8 cellular contexts compared by ENCODE assay signal in genomic region chr7:95686109-95686508, GRCh38.
DNase-seq lines count a peak whose midpoint lies in the region; ATAC-seq, FAIRE-seq and TF ChIP-seq lines count a peak whose summit lies in the region.

No MANE protein-coding gene starts in this region.

- no peaks in the 10 kb centered on the region for H3K36me3 Mint-ChIP-seq in activated naive CD8-positive, alpha-beta T cell treated with anti-CD3 and anti-CD28 coated beads for 36 hours

- intact Hi-C loops in HCT116 (cut with micrococcal nuclease): loop anchor here (1.0 to 2.0 kb wide), 4 partner anchors 141 to 1397 kb away; no protein-coding TSS in a partner anchor

- no peak overlapping the region for H3K9ac ChIP-seq in HCT116 (ENCODE audit: low read length)

- peak; percentile 97 for FAIRE-seq in islet of Langerhans (lab: Jason Lieb, UNC)

- no TSS peak for BruUV-seq in HCT116 (replicated peaks; lab: Mats Ljungman, UMichigan)

- H4K20me1 ChIP-seq in HCT116 (ENCODE audit: insufficient read depth): no peaks in the 10 kb centered on the region

- no peak overlapping the region for H3K27ac Mint-ChIP-seq in stimulated activated naive CD8-positive, alpha-beta T cell treated with anti-CD3 and anti-CD28 coated beads, Interleukin-15, amount 100 ng/mL, for 72 hours
- H3K27ac Mint-ChIP-seq in activated naive CD8-positive, alpha-beta T cell treated with anti-CD3 and anti-CD28 coated beads for 36 hours: no peak overlapping the region

- no peak overlapping the region for H3K4me2 ChIP-seq in HCT116 (ENCODE audit: low read length)

- TF ChIP-seq RAD21 in HCT116 (IDR thresholded peaks at IDR 0.05; ENCODE audit: low read depth): peak; percentile 84

- H3K4me1 Mint-ChIP-seq in stimulated activated naive CD8-positive, alpha-beta T cell treated with anti-CD3 and anti-CD28 coated beads, Interleukin-15, amount 100 ng/mL, for 72 hours: no peaks in the 10 kb centered on the region
- H3K4me1 Mint-ChIP-seq in activated naive CD8-positive, alpha-beta T cell treated with anti-CD3 and anti-CD28 coated beads for 36 hours: no peaks in the 10 kb centered on the region

- no peaks in the 10 kb centered on the region for H3K27me3 Mint-ChIP-seq in stimulated activated naive CD8-positive, alpha-beta T cell treated with anti-CD3 and anti-CD28 coated beads, Interleukin-15, amount 100 ng/mL, for 72 hours
- peaks cover 3% of the 10 kb centered on the region for H3K27me3 Mint-ChIP-seq in activated naive CD8-positive, alpha-beta T cell treated with anti-CD3 and anti-CD28 coated beads for 36 hours

- DNase-seq in CD1c-positive myeloid dendritic cell (ENCODE audit: extremely low spot score) (peak; percentile 51), HCT116 (ENCODE audit: low read depth, low spot score) (peak; percentile 54), NCI-H460 (ENCODE audit: extremely low read depth, low read depth) (peak; percentile 75), astrocyte of the hippocampus (ENCODE audit: low read depth, low spot score) (peak; percentile 76)
- no peak for DNase-seq in stimulated activated naive CD8-positive, alpha-beta T cell treated with anti-CD3 and anti-CD28 coated beads, Interleukin-15, amount 100 ng/mL, for 72 hours
- DNase-seq in stimulated activated CD4-positive, alpha-beta T cell treated with anti-CD3 and anti-CD28 coated beads, Interleukin-1b, Interleukin-23, amount 100 ng/mL, for 48 hours: no peak
- no peak for DNase-seq in activated naive CD8-positive, alpha-beta T cell treated with anti-CD3 and anti-CD28 coated beads for 36 hours

- TF ChIP-seq POLR2A in HCT116 (IDR thresholded peaks at IDR 0.05; ENCODE audit: borderline replicate concordance, extremely low read depth, insufficient read depth, insufficient read length): no peak

- ATAC-seq in HCT116: peak; percentile 63
- ATAC-seq in stimulated activated naive CD8-positive, alpha-beta T cell treated with anti-CD3 and anti-CD28 coated beads, Interleukin-15, amount 100 ng/mL, for 72 hours: peak; percentile 41

- no peaks in the 10 kb centered on the region for H3K27me3 ChIP-seq in HCT116 (ENCODE audit: insufficient read depth, low read length)

- no peak overlapping the region for H2AFZ ChIP-seq in HCT116 (ENCODE audit: low read depth, low read length, poor library complexity, severe bottlenecking)

- POLR2A ChIA-PET in HCT116 (lab: Charles Lee): interaction anchor here (1.1 kb wide), 1 partner anchor 174 kb away, joined by 4 read pairs; no protein-coding TSS in a partner anchor

- H3K9me2 ChIP-seq in HCT116 (ENCODE audit: insufficient read depth): no peaks in the 10 kb centered on the region

- no peak overlapping the region for H3K27ac ChIP-seq in HCT116 (ENCODE audit: low read depth, low read length)

- no peaks in the 10 kb centered on the region for H3K36me3 ChIP-seq in HCT116 (ENCODE audit: control insufficient read depth in 1 of 2, insufficient read depth in 2 of 2, low read length in 2 of 2)

- no peak overlapping the region for H3K4me3 ChIP-seq in HCT116 (replicated peaks in 1 of 2; ENCODE audit: low read depth in 1 of 2, low read length in 2 of 2)

- H3K4me1 ChIP-seq in HCT116 (ENCODE audit: control insufficient read depth in 1 of 2, insufficient read depth in 2 of 2, low read length in 2 of 2): peaks cover 0 to 5% of the 10 kb centered on the region in 2 experiments; a peak in 1 of 4 replicates

- H3K4me3 Mint-ChIP-seq in stimulated activated naive CD8-positive, alpha-beta T cell treated with anti-CD3 and anti-CD28 coated beads, Interleukin-15, amount 100 ng/mL, for 72 hours: no peak overlapping the region
- H3K4me3 Mint-ChIP-seq in activated naive CD8-positive, alpha-beta T cell treated with anti-CD3 and anti-CD28 coated beads for 36 hours: no peak overlapping the region

- no peaks in the 10 kb centered on the region for H3K79me2 ChIP-seq in HCT116 (ENCODE audit: insufficient read depth, low read length)

- no peaks in the 10 kb centered on the region for H3K9me3 ChIP-seq in HCT116 (ENCODE audit: control insufficient read depth in 1 of 2, insufficient read depth in 1 of 2, low read depth in 1 of 2, low read length in 2 of 2)

- no peaks in the 10 kb centered on the region for H3K9me3 Mint-ChIP-seq in stimulated activated naive CD8-positive, alpha-beta T cell treated with anti-CD3 and anti-CD28 coated beads, Interleukin-15, amount 100 ng/mL, for 72 hours
- H3K9me3 Mint-ChIP-seq in activated naive CD8-positive, alpha-beta T cell treated with anti-CD3 and anti-CD28 coated beads for 36 hours: no peaks in the 10 kb centered on the region

- peak; percentile 33 to 70 (median 52); a peak in 5 of 6 replicates for TF ChIP-seq CTCF in HCT116 (IDR thresholded peaks at IDR 0.05 in 2 of 3, conservative IDR thresholded peaks at IDR 0.05 in 1 of 3; ENCODE audit: borderline replicate concordance in 1 of 3, insufficient read depth in 1 of 3, low read depth in 2 of 3, low read length in 2 of 3)

- RAD21 ChIA-PET in HCT116 (lab: Charles Lee; ENCODE audit: low non-redundant PET in 1 of 2, low total read pairs in 2 of 2, uncharacterized antibody in 2 of 2, unreplicated experiment in 2 of 2): interaction anchor here (0.8 to 2.0 kb wide), 7 partner anchors 141 to 175 kb away, joined by 3 to 9 read pairs (median 7); no protein-coding TSS in a partner anchor

- CTCF ChIA-PET in HCT116 (lab: Charles Lee): interaction anchor here (0.7 to 7.0 kb wide), 17 partner anchors 9 to 1398 kb away, joined by 3 to 226 read pairs (median 7); no protein-coding TSS in a partner anchor

TF ChIP-seq in HCT116, 20 proteins besides CTCF, POLR2A, EP300 and RAD21:
- TF ChIP-seq SRF (IDR thresholded peaks at IDR 0.05; ENCODE audit: low read depth) (no peak), MAX (IDR thresholded peaks at IDR 0.05) (no peak), JUND (IDR thresholded peaks at IDR 0.05) (no peak), ATF3 (IDR thresholded peaks at IDR 0.05) (no peak), SIN3A (IDR thresholded peaks at IDR 0.05; ENCODE audit: low read depth) (no peak), CBX3 (IDR thresholded peaks at IDR 0.05; ENCODE audit: low read depth) (no peak), CEBPB (IDR thresholded peaks at IDR 0.05; ENCODE audit: low read depth) (no peak), POLR2AphosphoS5 (IDR thresholded peaks at IDR 0.05; ENCODE audit: low read depth, low read length) (no peak), ZFX (IDR thresholded peaks at IDR 0.05) (no peak), YY1 (IDR thresholded peaks at IDR 0.05; ENCODE audit: extremely low read depth, insufficient replicate concordance, low read depth, low read length) (no peak), ELF1 (IDR thresholded peaks at IDR 0.05; ENCODE audit: borderline replicate concordance, low read depth) (no peak), EZH2phosphoT487 (IDR thresholded peaks at IDR 0.05; ENCODE audit: borderline replicate concordance) (no peak), REST (IDR thresholded peaks at IDR 0.05; ENCODE audit: low read depth) (no peak), EGR1 (IDR thresholded peaks at IDR 0.05; ENCODE audit: low read depth) (no peak), FOSL1 (IDR thresholded peaks at IDR 0.05; ENCODE audit: low read depth) (no peak)
TF ChIP-seq in HCT116: peak in this region for 0.

Comparison
In these comparisons a context has a peak if more than half of its experiments do, and no peak if none do; other contexts are left out.
1. DNase-seq: peak in CD1c-positive myeloid dendritic cell (single experiment), HCT116 (single experiment), NCI-H460 (single experiment) and astrocyte of the hippocampus (single experiment); none in stimulated activated naive CD8-positive, alpha-beta T cell treated with anti-CD3 and anti-CD28 coated beads, Interleukin-15, amount 100 ng/mL, for 72 hours (0 of 2), stimulated activated CD4-positive, alpha-beta T cell treated with anti-CD3 and anti-CD28 coated beads, Interleukin-1b, Interleukin-23, amount 100 ng/mL, for 48 hours (single experiment) and activated naive CD8-positive, alpha-beta T cell treated with anti-CD3 and anti-CD28 coated beads for 36 hours (single experiment).